Comparison of ENCODE assay signal across 24 cellular contexts in the genomic region with DNA sequence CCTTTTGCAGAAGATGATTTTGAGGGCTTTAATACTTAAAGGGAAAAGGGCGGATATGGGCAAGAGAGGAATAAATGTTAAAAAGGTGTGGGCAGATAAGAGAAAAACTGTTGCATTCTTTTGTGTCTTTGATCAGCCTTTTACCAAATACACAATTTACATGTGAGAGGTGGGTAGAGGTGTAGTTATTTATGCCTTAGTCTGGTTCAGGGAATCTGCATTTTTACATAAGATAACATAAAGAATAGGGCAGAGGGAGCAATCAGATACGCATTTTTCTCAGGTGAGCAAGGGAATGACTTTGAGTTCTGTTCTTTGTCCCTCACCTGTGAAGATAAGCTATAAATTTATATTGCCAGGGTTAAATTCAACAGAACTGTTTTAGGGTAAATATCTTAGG.
"Had no signal": no experiment of that assay in that cellular context is flagged by ENCODE, and none has a peak within 500 bp of the region (broad histone marks: within the 10 kb centered on the region; RNA-seq: fewer than 3 reads in every experiment).

No MANE protein-coding gene starts in this region.

- H3K4me3 Mint-ChIP-seq: naive thymus-derived CD4-positive, alpha-beta T cell; natural killer cell treated with Interleukin-12 subunit alpha and Interleukin-12 subunit beta and Interleukin-15 and Interleukin-18, amount 100 ng/mL, for 72 hours; stimulated activated memory B cell treated with anti-CD40 and anti-IgM and Interleukin-4, amounts not matched to agents 10 μg/mL and 1 μg/mL and 100 μg/mL, for 72 hours; stimulated activated naive CD8-positive, alpha-beta T cell treated with anti-CD3 and anti-CD28 coated beads, Interleukin-15, amount 100 ng/mL, for 72 hours; type B pancreatic cell had no signal

- H3K36me3 ChIP-seq: left ventricle myocardium inferior, ovary, right atrium auricular region, right lobe of liver, tibial nerve, uterus had no signal

- H3K4me1 ChIP-seq: left ventricle myocardium inferior, right atrium auricular region, right lobe of liver, tibial nerve, uterus had no signal

- H3K27me3 Mint-ChIP-seq: naive thymus-derived CD4-positive, alpha-beta T cell; natural killer cell treated with Interleukin-12 subunit alpha and Interleukin-12 subunit beta and Interleukin-15 and Interleukin-18, amount 100 ng/mL, for 72 hours; progenitor cell of endocrine pancreas; stimulated activated memory B cell treated with anti-CD40 and anti-IgM and Interleukin-4, amounts not matched to agents 10 μg/mL and 1 μg/mL and 100 μg/mL, for 72 hours; stimulated activated naive CD8-positive, alpha-beta T cell treated with anti-CD3 and anti-CD28 coated beads, Interleukin-15, amount 100 ng/mL, for 72 hours had no signal

- DNase-seq: hypothalamus; islet precursor cell; left ventricle myocardium inferior; midbrain; mucosa of descending colon; naive thymus-derived CD4-positive, alpha-beta T cell; ovary; right lobe of liver; stimulated activated CD4-positive, alpha-beta T cell treated with anti-CD3 and anti-CD28 coated beads, Interleukin-1b, Interleukin-23, amount 100 ng/mL, for 48 hours; stimulated activated CD4-positive, alpha-beta T cell treated with anti-CD3 and anti-CD28 coated beads, Interleukin-2, amount 100 ng/mL, for 48 hours; stimulated activated CD4-positive, alpha-beta T cell treated with anti-CD3 and anti-CD28 coated beads, Interleukin-4, amount 100 ng/mL, for 4 hours; stimulated activated CD8-positive, alpha-beta memory T cell treated with anti-CD3 and anti-CD28 coated beads, Interleukin-4, amount 100 ng/mL, for 48 hours; stimulated activated naive CD4-positive, alpha-beta T cell treated with Interleukin-2 at 50 U/mL for 16 hours; stimulated activated naive CD8-positive, alpha-beta T cell treated with anti-CD3 and anti-CD28 coated beads, Interleukin-15, amount 100 ng/mL, for 72 hours; substantia nigra; uterus had no signal

- H3K27ac Mint-ChIP-seq: naive thymus-derived CD4-positive, alpha-beta T cell; natural killer cell treated with Interleukin-12 subunit alpha and Interleukin-12 subunit beta and Interleukin-15 and Interleukin-18, amount 100 ng/mL, for 72 hours; progenitor cell of endocrine pancreas; stimulated activated memory B cell treated with anti-CD40 and anti-IgM and Interleukin-4, amounts not matched to agents 10 μg/mL and 1 μg/mL and 100 μg/mL, for 72 hours; stimulated activated naive CD8-positive, alpha-beta T cell treated with anti-CD3 and anti-CD28 coated beads, Interleukin-15, amount 100 ng/mL, for 72 hours; type B pancreatic cell had no signal

- H3K27ac ChIP-seq: left ventricle myocardium inferior, ovary, right atrium auricular region, right lobe of liver, tibial nerve, uterus had no signal

- H3K9me3 ChIP-seq: left ventricle myocardium inferior, mucosa of descending colon, ovary, right atrium auricular region, right lobe of liver, tibial nerve, uterus had no signal

- H3K36me3 Mint-ChIP-seq: naive thymus-derived CD4-positive, alpha-beta T cell; natural killer cell treated with Interleukin-12 subunit alpha and Interleukin-12 subunit beta and Interleukin-15 and Interleukin-18, amount 100 ng/mL, for 72 hours; stimulated activated memory B cell treated with anti-CD40 and anti-IgM and Interleukin-4, amounts not matched to agents 10 μg/mL and 1 μg/mL and 100 μg/mL, for 72 hours; type B pancreatic cell had no signal

- H3K4me1 Mint-ChIP-seq: naive thymus-derived CD4-positive, alpha-beta T cell; stimulated activated memory B cell treated with anti-CD40 and anti-IgM and Interleukin-4, amounts not matched to agents 10 μg/mL and 1 μg/mL and 100 μg/mL, for 72 hours; stimulated activated naive CD8-positive, alpha-beta T cell treated with anti-CD3 and anti-CD28 coated beads, Interleukin-15, amount 100 ng/mL, for 72 hours had no signal

- H3K27me3 ChIP-seq: ovary, right atrium auricular region, right lobe of liver, tibial nerve, uterus had no signal

- H3K4me3 ChIP-seq: left ventricle myocardium inferior, lung, mucosa of descending colon, ovary, right atrium auricular region, right lobe of liver, smooth muscle cell, tibial nerve, uterus had no signal

- H3K9me3 Mint-ChIP-seq: type B pancreatic cell had no signal

- H3K4me2 ChIP-seq: smooth muscle cell had no signal
